7 cellular contexts compared by ENCODE assay signal in genomic region chr14:68547305-68548193, GRCh38.
DNase-seq lines count a peak whose midpoint lies in the region; ATAC-seq and TF ChIP-seq lines count a peak whose summit lies in the region.

No MANE protein-coding gene starts in this region.

- H3K9me3 ChIP-seq in ectodermal cell (ENCODE audit: control insufficient read depth, low read length) (no peaks in the 10 kb centered on the region), mucosa of rectum (ENCODE audit: control insufficient read depth in 2 of 2, low read length in 2 of 2) (no peaks in the 10 kb centered on the region), uterus (no peaks in the 10 kb centered on the region)

- H3K4me1 ChIP-seq in ectodermal cell (ENCODE audit: control insufficient read depth, insufficient read depth, low read length), result peaks cover 29% of the 10 kb centered on the region
- H3K4me1 ChIP-seq in mucosa of rectum (ENCODE audit: control insufficient read depth in 2 of 2, insufficient read depth in 2 of 2, low read length in 2 of 2), result peaks cover 7 to 14% of the 10 kb centered on the region in 2 donors
- peaks cover 29 to 42% of the 10 kb centered on the region in 2 donors for H3K4me1 ChIP-seq in uterus

- H3K27ac ChIP-seq in ectodermal cell (ENCODE audit: insufficient read depth, low read depth, low read length, poor library complexity, severe bottlenecking) (peak overlapping the region; percentile 94), mucosa of rectum (ENCODE audit: low read depth in 2 of 2, low read length in 2 of 2) (peak overlapping the region; percentile 80 to 83), uterus (peak overlapping the region; percentile 98 to 99)

- WGBS in ectodermal cell, 2 experiments, result 79 to 81% methylated on average over 12 of the region's 12 CpGs

- no peak for ATAC-seq in GM18517 (IDR thresholded peaks at IDR 0.05; ENCODE audit: unreplicated experiment)
- ATAC-seq in HG02763 (IDR thresholded peaks at IDR 0.05; ENCODE audit: unreplicated experiment), result no peak

- TF ChIP-seq POLR2A in uterus (IDR thresholded peaks at IDR 0.05), result peak in 1 of 2 donors; percentile 49

- H3K27me3 ChIP-seq in ectodermal cell (ENCODE audit: control insufficient read depth, insufficient read depth, low read length, poor library complexity, severe bottlenecking) (no peaks in the 10 kb centered on the region), mucosa of rectum (ENCODE audit: control insufficient read depth in 2 of 2, insufficient read depth in 2 of 2, low read length in 2 of 2) (no peaks in the 10 kb centered on the region), uterus (no peaks in the 10 kb centered on the region)

- no peak overlapping the region for H3K4me3 ChIP-seq in ectodermal cell (ENCODE audit: insufficient read depth, low read depth, low read length)
- H3K4me3 ChIP-seq in mucosa of rectum (ENCODE audit: low read length in 2 of 2), result no peak overlapping the region
- no peak overlapping the region for H3K4me3 ChIP-seq in uterus

- H3K9ac ChIP-seq in mucosa of rectum (ENCODE audit: low read depth in 1 of 2, low read length in 2 of 2), result peak overlapping the region in 1 of 2 donors; percentile 51

- intact Hi-C loops in uterus (cut with DNase I; ENCODE audit: low total_unique reads), result loop anchor here (10.0 kb wide), 1 partner anchor 237 kb away; no protein-coding TSS in a partner anchor

- DNase-seq in NCI-H226, result peak; percentile 95
- DNase-seq in uterus, result peak; percentile 86 to 95
- no peak for DNase-seq in NCI-H2029 (lab: John Stamatoyannopoulos, UW)

- peak in 2 of 4 experiments; percentile 10 to 16 for TF ChIP-seq CTCF in uterus (IDR thresholded peaks at IDR 0.05)

- H3K36me3 ChIP-seq in ectodermal cell (ENCODE audit: control insufficient read depth, insufficient read depth, low read length) (no peaks in the 10 kb centered on the region), mucosa of rectum (ENCODE audit: control insufficient read depth in 2 of 2, insufficient read depth in 2 of 2, low read length in 2 of 2) (no peaks in the 10 kb centered on the region), uterus (no peaks in the 10 kb centered on the region)
